1 cellular context compared by ENCODE assay signal in genomic region chr7:66043681-66044497, GRCh38.
A peak's percentile ranks its signal among the peaks of the same experiment; 100 is the strongest.
TF ChIP-seq lines count a peak whose summit lies in the region.

No MANE protein-coding gene starts in this region.

TF ChIP-seq in HepG2, 621 proteins besides CTCF, POLR2A, EP300 and RAD21 (continued from another document):
- TF ChIP-seq USF2 (IDR thresholded peaks at IDR 0.05; ENCODE audit: low read depth, low read length) (no peak), USF2 (CRISPR knock-in tag; IDR thresholded peaks at IDR 0.05; ENCODE audit: borderline replicate concordance) (no peak), ZNF17 (CRISPR knock-in tag; IDR thresholded peaks at IDR 0.05) (no peak), ZNF251 (CRISPR knock-in tag; IDR thresholded peaks at IDR 0.05) (no peak), ZNF687 (CRISPR knock-in tag; IDR thresholded peaks at IDR 0.05) (peak; percentile 55), CCAR2 (optimal IDR thresholded peaks at IDR 0.05; ENCODE audit: low read depth, low read length) (no peak), ZNF24 (IDR thresholded peaks at IDR 0.05) (no peak), ZNF704 (CRISPR knock-in tag; IDR thresholded peaks at IDR 0.05; ENCODE audit: borderline replicate concordance) (no peak), MLX (CRISPR knock-in tag; IDR thresholded peaks at IDR 0.05) (no peak), TEAD2 (CRISPR knock-in tag; IDR thresholded peaks at IDR 0.05) (no peak), ZNF101 (CRISPR knock-in tag; IDR thresholded peaks at IDR 0.05; ENCODE audit: borderline replicate concordance, low read depth) (no peak), KMT2A (CRISPR knock-in tag; IDR thresholded peaks at IDR 0.05) (no peak), MAZ (IDR thresholded peaks at IDR 0.05; ENCODE audit: borderline replicate concordance, low read depth, low read length) (no peak), MAZ (CRISPR knock-in tag; IDR thresholded peaks at IDR 0.05; ENCODE audit: low read depth) (no peak), HDAC6 (IDR thresholded peaks at IDR 0.05; ENCODE audit: low read depth, low read length) (no peak), PPARG (CRISPR knock-in tag; conservative IDR thresholded peaks at IDR 0.05) (0 out of 2 replicates have a peak, but pooled peaks have one; percentile 17), MIER2 (CRISPR knock-in tag; IDR thresholded peaks at IDR 0.05) (no peak), ZNF75D (CRISPR knock-in tag; IDR thresholded peaks at IDR 0.05; ENCODE audit: borderline replicate concordance) (no peak), FOXC1 (CRISPR knock-in tag; IDR thresholded peaks at IDR 0.05; ENCODE audit: borderline replicate concordance) (no peak), ZNF788 (CRISPR knock-in tag; IDR thresholded peaks at IDR 0.05; ENCODE audit: borderline replicate concordance) (no peak), ZNF562 (CRISPR knock-in tag; IDR thresholded peaks at IDR 0.05; ENCODE audit: borderline replicate concordance) (no peak), MAF1 (CRISPR knock-in tag; IDR thresholded peaks at IDR 0.05; ENCODE audit: borderline replicate concordance) (no peak), ZNF503 (CRISPR knock-in tag; IDR thresholded peaks at IDR 0.05) (no peak), ARID4A (CRISPR knock-in tag; IDR thresholded peaks at IDR 0.05; ENCODE audit: borderline replicate concordance) (peak; percentile 20; the same call in 1 of the 2 replicates), DNMT3B (CRISPR knock-in tag; conservative IDR thresholded peaks at IDR 0.05) (no peak)
